Comparison of ENCODE assay signal across 9 cellular contexts in genomic region chr6:19837511-19838441, GRCh38. TPM values are rescaled to one million over a fixed set of nuclear protein-coding genes. Genes with fewer than 3 reads are reported as not detected.
DNase-seq lines count a peak whose midpoint lies in the region; ATAC-seq and TF ChIP-seq lines count a peak whose summit lies in the region.
"Had no signal": no experiment of that assay in that cellular context is flagged by ENCODE, and none has a peak within 500 bp of the region (broad histone marks: within the 10 kb centered on the region; RNA-seq: fewer than 3 reads in every experiment).

No MANE protein-coding gene starts in this region.

- WGBS in stomach, 5 donors = 1 to 7% (median 3%) methylated on average over 35 to 122 of the region's 122 CpGs

- ATAC-seq in GM18498 (IDR thresholded peaks at IDR 0.05; ENCODE audit: unreplicated experiment) = no peak

- no peak for TF ChIP-seq EP300 in stomach (IDR thresholded peaks at IDR 0.05)

- no peaks in the 10 kb centered on the region for H3K9me3 ChIP-seq in ascending aorta
- H3K9me3 ChIP-seq in iPS-18a (ENCODE audit: control insufficient read depth, low read depth, low read length) = no peaks in the 10 kb centered on the region
- H3K9me3 ChIP-seq in stomach = no peaks in the 10 kb centered on the region

- peak overlapping the region; percentile 63 to 95 for H3K4me3 ChIP-seq in ascending aorta
- peak overlapping the region; percentile 84 for H3K4me3 ChIP-seq in iPS-18a (ENCODE audit: low read length)
- H3K4me3 ChIP-seq in stomach = peak overlapping the region; percentile 60 to 80 (median 71)

- TF ChIP-seq POLR2A in stomach (IDR thresholded peaks at IDR 0.05) = no peak

- H3K4me1 ChIP-seq in ascending aorta (peaks cover 0 to 5% of the 10 kb centered on the region in 2 donors), iPS-18a (ENCODE audit: control insufficient read depth, low read depth, low read length) (peaks cover 23% of the 10 kb centered on the region), stomach (peaks cover 0 to 38% (median 18%) of the 10 kb centered on the region in 4 donors)

- DNase-seq in NCI-H146 (lab: John Stamatoyannopoulos, UW) (peak; percentile 58), NCI-H146 treated with DMSO at 0.1 percent for 48 hours (lab: John Stamatoyannopoulos, UW; ENCODE audit: unreplicated experiment) (no peak), ascending aorta (ENCODE audit: low spot score in 2 of 2) (peak in 1 of 2 donors; percentile 70), stomach (peak; percentile 39), T-helper 1 cell (no peak), NCI-H1694 (lab: John Stamatoyannopoulos, UW) (no peak)
- DNase-seq: CD4-positive, CD25-positive, alpha-beta regulatory T cell had no signal

- H3K27me3 ChIP-seq in ascending aorta = no peaks in the 10 kb centered on the region
- H3K27me3 ChIP-seq in iPS-18a (ENCODE audit: control insufficient read depth, insufficient read depth, low read length) = peaks cover 36% of the 10 kb centered on the region
- peaks cover 0 to 63% (median 15%) of the 10 kb centered on the region in 3 donors for H3K27me3 ChIP-seq in stomach

- H3K27ac ChIP-seq in ascending aorta (peak overlapping the region; percentile 96), iPS-18a (ENCODE audit: low read length) (no peak overlapping the region), stomach (peak overlapping the region; percentile 84 to 95 (median 92))

- TF ChIP-seq CTCF in ascending aorta (IDR thresholded peaks at IDR 0.05) (no peak), stomach (IDR thresholded peaks at IDR 0.05) (no peak)

- intact Hi-C loops in ascending aorta (cut with DNase I) (loop anchor here (1.0 to 5.0 kb wide), 3 partner anchors 33 to 305 kb away; no protein-coding TSS in a partner anchor), stomach (cut with DNase I; ENCODE audit: low total_unique reads) (no loop called here)

- peaks cover 0 to 11% of the 10 kb centered on the region in 2 donors for H3K36me3 ChIP-seq in ascending aorta
- H3K36me3 ChIP-seq in iPS-18a (ENCODE audit: control insufficient read depth, low read depth, low read length) = no peaks in the 10 kb centered on the region
- no peaks in the 10 kb centered on the region for H3K36me3 ChIP-seq in stomach

- peak overlapping the region; percentile 64 for H3K9ac ChIP-seq in iPS-18a (ENCODE audit: low read length)

RNA-seq across cellular contexts. Expression of gene ID4, which starts 0.6 kb away (rescaled TPM):
- total RNA-seq in ascending aorta (103 TPM), stomach (10 to 100 TPM in 3 of 5 donors, 1 to 10 TPM in 1, not detected in 1; 5.3 to 86.5 (median 22.8) TPM)
- 10 to 100 TPM in 2 of 3 donors, 1 to 10 TPM in 1; 7.4 to 18.8 (median 18.2) TPM for polyA plus RNA-seq in stomach
- total RNA-seq: CD4-positive, CD25-positive, alpha-beta regulatory T cell had no signal
- polyA plus RNA-seq: CD4-positive, CD25-positive, alpha-beta regulatory T cell had no signal

Comparison
In these comparisons a context has a peak if more than half of its experiments do, and no peak if none do; other contexts are left out.
1. DNase-seq: peak in NCI-H146 (single experiment) and stomach (single experiment); none in NCI-H146 treated with DMSO at 0.1 percent for 48 hours (single experiment), T-helper 1 cell (0 of 5) and NCI-H1694 (single experiment).
2. Peak in every context shown above with its lines, with median percentiles within 50 percentile points of each other: H3K4me3 ChIP-seq.